In the genomic region with DNA sequence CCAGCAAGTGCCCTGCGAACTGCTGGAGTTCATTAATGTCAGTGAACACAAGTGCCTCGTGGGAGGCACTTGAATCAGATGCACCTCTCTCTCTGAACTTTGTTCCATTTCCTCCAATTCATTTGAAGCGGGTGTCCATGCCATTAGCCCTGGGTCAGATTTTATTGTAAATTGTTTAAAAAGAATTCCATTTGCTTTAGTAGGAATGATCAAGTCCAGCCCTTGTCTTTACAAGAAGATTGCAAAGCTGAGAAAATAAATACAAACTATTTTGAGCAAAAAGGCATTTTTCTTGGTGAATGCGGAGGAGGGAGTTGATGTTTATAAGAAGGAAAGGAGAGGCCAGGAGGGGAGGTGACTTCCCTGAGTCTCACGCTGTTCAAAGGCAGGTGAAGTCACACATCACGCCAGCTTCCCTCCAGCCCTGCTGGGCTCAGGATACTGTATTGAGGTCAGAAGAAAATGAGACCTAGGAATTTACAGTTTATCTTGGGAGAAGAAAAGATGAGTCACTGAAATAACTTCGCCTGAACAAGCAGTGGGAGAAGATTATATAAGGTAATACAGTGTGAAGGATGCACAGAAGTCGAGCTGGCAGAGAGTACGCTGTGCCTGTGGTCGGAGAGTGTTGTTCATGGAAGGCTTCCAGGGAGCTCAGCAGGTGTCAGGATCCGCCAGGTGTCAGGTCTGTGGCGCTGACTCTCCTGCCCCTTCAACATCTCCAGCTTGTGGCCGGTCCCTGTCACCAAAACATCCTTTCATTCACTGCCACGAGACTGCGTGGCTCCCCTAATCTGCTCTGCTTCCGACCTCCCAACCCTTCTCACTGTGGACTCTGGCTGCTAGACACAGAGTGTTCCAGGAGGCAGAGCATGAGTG, we compare ENCODE assay signal across 9 cellular contexts. TPM values are rescaled to one million over a fixed set of nuclear protein-coding genes. Genes with fewer than 3 reads are reported as not detected.
DNase-seq lines count a peak whose midpoint lies in the region; ATAC-seq, FAIRE-seq and TF ChIP-seq lines count a peak whose summit lies in the region.
"Had no signal": no experiment of that assay in that cellular context is flagged by ENCODE, and none has a peak within 500 bp of the region (broad histone marks: within the 10 kb centered on the region; RNA-seq: fewer than 3 reads in every experiment).

No MANE protein-coding gene starts in this region.

- TF ChIP-seq CTCF in HepG2 (CRISPR knock-in tag; IDR thresholded peaks at IDR 0.05): no peak
- no peak for TF ChIP-seq CTCF in suprapubic skin (IDR thresholded peaks at IDR 0.05)

- POLR2A ChIA-PET in HepG2 (lab: Yijun Ruan, JAX): interaction anchor here (0.7 kb wide), 1 partner anchor 37 kb away, joined by 4 read pairs; a partner anchor contains a TSS

- H3K36me3 ChIP-seq in HepG2 (replicated peaks in 1 of 2; ENCODE audit: control insufficient read depth in 1 of 2, insufficient read depth in 2 of 2, low read length in 2 of 2) (no peaks in the 10 kb centered on the region), suprapubic skin (no peaks in the 10 kb centered on the region)

- in situ Hi-C loops in HepG2 (cut with HindIII; ENCODE audit: extremely low pct_ligation_motif_present, low pct_unique_long_range_greater_than_20kb): no loop called here

- no peak for FAIRE-seq in HepG2 (lab: Jason Lieb, UNC)

- no peak overlapping the region for H2AFZ ChIP-seq in HepG2 (ENCODE audit: low read length)

- H3K4me2 ChIP-seq in HepG2 (ENCODE audit: low read depth, low read length): no peak overlapping the region

- no peak overlapping the region for H3K9ac ChIP-seq in HepG2 (ENCODE audit: insufficient read depth, low read depth, low read length)

- ATAC-seq in HepG2 (peak; percentile 69), GM19463 (IDR thresholded peaks at IDR 0.05; ENCODE audit: unreplicated experiment) (no peak), HG03045 (IDR thresholded peaks at IDR 0.05; ENCODE audit: unreplicated experiment) (no peak), GM18520 (IDR thresholded peaks at IDR 0.05; ENCODE audit: unreplicated experiment) (no peak)

- DNase-seq in AG20443 (ENCODE audit: low spot score) (peak; percentile 63), NCI-H2029 (lab: John Stamatoyannopoulos, UW) (peak; percentile 91), brain pericyte (ENCODE audit: low read depth, low spot score) (peak; percentile 71), HepG2 (ENCODE audit: low spot score) (peak; percentile 23), suprapubic skin (ENCODE audit: low spot score in 2 of 2) (no peak)
- DNase-seq: Karpas-422 had no signal

- H3K4me3 ChIP-seq in HepG2 (replicated peaks in 1 of 3; ENCODE audit: insufficient read depth in 1 of 3, low read depth in 2 of 3, low read length in 3 of 3) (no peak overlapping the region), suprapubic skin (no peak overlapping the region)

- WGBS in HepG2 (ENCODE audit: low lambda C conversion rate): 20% methylated on average over 16 of the region's 16 CpGs
- 48% methylated on average over 16 of the region's 16 CpGs for WGBS in suprapubic skin

- intact Hi-C loops in HepG2 (cut with micrococcal nuclease; ENCODE audit: unreplicated experiment): no loop called here

- H3K27me3 ChIP-seq in HepG2 (ENCODE audit: control insufficient read depth in 1 of 2, insufficient read depth in 2 of 2, low read length in 2 of 2): peaks cover 0 to 7% of the 10 kb centered on the region in 2 experiments; a peak in 1 of 5 replicates
- H3K27me3 ChIP-seq in suprapubic skin: peaks cover 10% of the 10 kb centered on the region

- TF ChIP-seq RAD21 in HepG2 (CRISPR knock-in tag; IDR thresholded peaks at IDR 0.05): no peak

- TF ChIP-seq EP300 in HepG2 (IDR thresholded peaks at IDR 0.05; ENCODE audit: low read depth in 2 of 2, low read length in 2 of 2) (no peak), HepG2 (CRISPR knock-in tag; IDR thresholded peaks at IDR 0.05; ENCODE audit: borderline replicate concordance) (no peak), suprapubic skin (IDR thresholded peaks at IDR 0.05) (no peak)

- H3K9me3 ChIP-seq in HepG2 (ENCODE audit: low read length) (no peaks in the 10 kb centered on the region), suprapubic skin (no peaks in the 10 kb centered on the region)

- H4K20me1 ChIP-seq in HepG2 (ENCODE audit: insufficient read depth, low read length): no peaks in the 10 kb centered on the region

- peaks cover 12% of the 10 kb centered on the region; the same call in 1 of the 2 replicates for H3K4me1 ChIP-seq in HepG2 (ENCODE audit: insufficient read depth, low read length)
- H3K4me1 ChIP-seq in suprapubic skin: peaks cover 16% of the 10 kb centered on the region

- CTCF ChIA-PET in HepG2 (lab: Yijun Ruan, JAX; ENCODE audit: low intra/inter-chr PET ratio, low total read pairs): no interaction called here

- H3K27ac ChIP-seq in HepG2 (ENCODE audit: extremely low read length, insufficient read depth, low read length) (no peak overlapping the region), suprapubic skin (no peak overlapping the region)

- H3K79me2 ChIP-seq in HepG2 (ENCODE audit: insufficient read depth, low read length): no peaks in the 10 kb centered on the region

- BruUV-seq in HepG2 (replicated peaks; lab: Mats Ljungman, UMichigan): no TSS peak

- TF ChIP-seq POLR2A in HepG2 (IDR thresholded peaks at IDR 0.05; ENCODE audit: insufficient read depth in 1 of 2, low read depth in 2 of 2, low read length in 2 of 2): no peak
- no peak for TF ChIP-seq POLR2A in suprapubic skin (IDR thresholded peaks at IDR 0.05)

TF ChIP-seq in HepG2, 621 proteins besides CTCF, POLR2A, EP300 and RAD21:
- TF ChIP-seq, protein P1, sequence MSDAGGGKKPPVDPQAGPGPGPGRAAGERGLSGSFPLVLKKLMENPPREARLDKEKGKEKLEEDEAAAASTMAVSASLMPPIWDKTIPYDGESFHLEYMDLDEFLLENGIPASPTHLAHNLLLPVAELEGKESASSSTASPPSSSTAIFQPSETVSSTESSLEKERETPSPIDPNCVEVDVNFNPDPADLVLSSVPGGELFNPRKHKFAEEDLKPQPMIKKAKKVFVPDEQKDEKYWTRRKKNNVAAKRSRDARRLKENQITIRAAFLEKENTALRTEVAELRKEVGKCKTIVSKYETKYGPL (CRISPR knock-in tag; IDR thresholded peaks at IDR 0.05): no peak
- TF ChIP-seq FOSL2 (CRISPR knock-in tag; IDR thresholded peaks at IDR 0.05) (0 out of 2 replicates have a peak, but pooled peaks have one; percentile 10), PPARG (CRISPR knock-in tag; conservative IDR thresholded peaks at IDR 0.05) (0 out of 2 replicates have a peak, but pooled peaks have one; percentile 21), HNF4A (CRISPR knock-in tag; IDR thresholded peaks at IDR 0.05) (peak; percentile 47)

RNA-seq across cellular contexts. Expression of a gene that starts 36.5 kb away (rescaled TPM):
- 0.42 and 0.56 TPM in 2 replicates for total RNA-seq in HepG2 (2016; rRNA removed; fragmentation: Illumina TruSeq; extraction: Trizol)
- 0.09 and 0.10 TPM in 2 replicates for total RNA-seq in HepG2 (2016; cell fraction: cytosol; rRNA removed; fragmentation: Illumina TruSeq; extraction: Trizol; ENCODE audit: low read depth)
- total RNA-seq in HepG2 (2016; cell fraction: insoluble cytoplasmic fraction; rRNA removed; fragmentation: Illumina TruSeq; extraction: Trizol): 0.54 and 0.67 TPM in 2 replicates
- total RNA-seq in HepG2 (2016; cell fraction: membrane; rRNA removed; fragmentation: Illumina TruSeq; extraction: Trizol): 0.31 and 0.40 TPM in 2 replicates
- total RNA-seq in HepG2 (2016; cell fraction: nucleus; rRNA removed; fragmentation: Illumina TruSeq; extraction: Trizol): 0.38 and 0.47 TPM in 2 replicates
- 0.42 TPM in 2 replicates for polyA plus RNA-seq in HepG2 (2011; rRNA removed)
- polyA plus RNA-seq in HepG2 (2011; cell fraction: cytosol; rRNA removed): 0.18 and 0.27 TPM in 2 replicates
- 0.83 and 1.6 TPM in 2 replicates for polyA plus RNA-seq in HepG2 (2011; cell fraction: nucleus; rRNA removed)
- 0.05 and 0.23 TPM in 2 replicates for polyA plus RNA-seq in HepG2 (2012)
- polyA plus RNA-seq in HepG2 (2016; cell fraction: cytosol; fragmentation: Illumina TruSeq; extraction: Trizol; ENCODE audit: low read depth): 0.05 and 0.08 TPM in 2 replicates
- 0.27 and 0.37 TPM in 2 replicates for polyA plus RNA-seq in HepG2 (2016; cell fraction: insoluble cytoplasmic fraction; fragmentation: Illumina TruSeq; extraction: Trizol; ENCODE audit: low read depth)
- polyA plus RNA-seq in HepG2 (2016; cell fraction: membrane; fragmentation: Illumina TruSeq; extraction: Trizol; ENCODE audit: low read depth): 0.09 and 0.10 TPM in 2 replicates
- 0.71 and 0.77 TPM in 2 replicates for polyA plus RNA-seq in HepG2 (2016; cell fraction: nucleus; fragmentation: Illumina TruSeq; extraction: Trizol; ENCODE audit: insufficient read depth, low read depth)
- 1.9 and 3.0 TPM in 2 replicates for polyA minus RNA-seq in HepG2 (2011; rRNA and poly(A)+ RNA removed; ENCODE audit: low replicate concordance)
- polyA minus RNA-seq in HepG2 (2011; cell fraction: cytosol; rRNA and poly(A)+ RNA removed): 0.49 and 0.97 TPM in 2 replicates
- polyA minus RNA-seq in HepG2 (2011; cell fraction: nucleus; rRNA and poly(A)+ RNA removed): 1.4 and 2.2 TPM in 2 replicates
- total RNA-seq in suprapubic skin: 1 to 10 TPM in 3 of 4 donors, under 1 TPM in 1; 0.79 to 1.5 (median 1.2) TPM

Comparison
In these comparisons a context has a peak if more than half of its experiments do, and no peak if none do; other contexts are left out.
1. DNase-seq: peak in AG20443 (single experiment), NCI-H2029 (single experiment), brain pericyte (single experiment) and HepG2 (single experiment); none in suprapubic skin (0 of 2).